1 cellular context compared by ENCODE assay signal in the genomic region with DNA sequence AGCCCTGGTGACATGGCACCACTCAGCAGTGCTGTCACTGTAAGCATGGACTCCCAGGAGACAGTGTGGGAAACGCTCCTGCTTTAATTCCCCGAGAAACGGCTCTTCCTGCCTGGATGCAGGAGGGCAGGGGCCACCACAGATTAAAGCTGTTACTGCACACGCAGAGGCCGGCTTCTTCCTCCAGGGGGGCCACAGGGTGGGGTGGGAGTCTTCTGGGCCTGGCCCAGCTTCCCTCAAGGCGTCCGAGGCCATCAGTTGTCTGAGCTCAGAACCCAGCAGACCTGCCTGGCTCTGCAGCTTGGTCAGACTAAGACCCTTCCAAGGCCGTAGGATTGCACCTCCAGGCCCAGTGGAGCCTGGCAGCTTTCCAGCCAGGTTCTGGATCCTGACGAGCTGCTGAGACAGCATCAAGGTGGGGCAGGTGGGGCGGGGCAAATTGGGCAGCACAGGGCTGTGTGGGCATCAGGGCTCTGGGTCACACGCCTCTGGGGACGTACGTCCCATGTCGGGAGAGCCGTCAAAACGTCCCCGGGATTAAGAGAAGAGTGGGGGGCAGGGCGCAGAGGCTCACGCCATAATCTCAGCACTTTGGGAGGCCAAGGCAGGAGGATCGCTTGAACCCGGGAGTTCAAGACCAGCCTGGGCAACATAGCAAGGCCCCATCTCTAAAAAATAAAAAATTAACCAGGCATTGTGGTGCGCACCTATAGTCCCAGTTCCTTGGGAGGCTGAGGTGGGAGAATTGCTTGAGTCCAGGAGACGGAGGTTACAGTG.
TF ChIP-seq lines count a peak whose summit lies in the region.

No MANE protein-coding gene starts in this region.

TF ChIP-seq in GM23338, 12 proteins besides CTCF, POLR2A, EP300 and RAD21:
- no peak for TF ChIP-seq EZH2phosphoT487 (IDR thresholded peaks at IDR 0.05; ENCODE audit: unreplicated experiment)
- TF ChIP-seq, protein P1, sequence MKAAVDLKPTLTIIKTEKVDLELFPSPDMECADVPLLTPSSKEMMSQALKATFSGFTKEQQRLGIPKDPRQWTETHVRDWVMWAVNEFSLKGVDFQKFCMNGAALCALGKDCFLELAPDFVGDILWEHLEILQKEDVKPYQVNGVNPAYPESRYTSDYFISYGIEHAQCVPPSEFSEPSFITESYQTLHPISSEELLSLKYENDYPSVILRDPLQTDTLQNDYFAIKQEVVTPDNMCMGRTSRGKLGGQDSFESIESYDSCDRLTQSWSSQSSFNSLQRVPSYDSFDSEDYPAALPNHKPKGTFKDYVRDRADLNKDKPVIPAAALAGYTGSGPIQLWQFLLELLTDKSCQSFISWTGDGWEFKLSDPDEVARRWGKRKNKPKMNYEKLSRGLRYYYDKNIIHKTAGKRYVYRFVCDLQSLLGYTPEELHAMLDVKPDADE (IDR thresholded peaks at IDR 0.05) = no peak
- peak; percentile 39 for TF ChIP-seq POLR2AphosphoS5 (IDR thresholded peaks at IDR 0.05; ENCODE audit: low read depth)
- TF ChIP-seq, protein P2, sequence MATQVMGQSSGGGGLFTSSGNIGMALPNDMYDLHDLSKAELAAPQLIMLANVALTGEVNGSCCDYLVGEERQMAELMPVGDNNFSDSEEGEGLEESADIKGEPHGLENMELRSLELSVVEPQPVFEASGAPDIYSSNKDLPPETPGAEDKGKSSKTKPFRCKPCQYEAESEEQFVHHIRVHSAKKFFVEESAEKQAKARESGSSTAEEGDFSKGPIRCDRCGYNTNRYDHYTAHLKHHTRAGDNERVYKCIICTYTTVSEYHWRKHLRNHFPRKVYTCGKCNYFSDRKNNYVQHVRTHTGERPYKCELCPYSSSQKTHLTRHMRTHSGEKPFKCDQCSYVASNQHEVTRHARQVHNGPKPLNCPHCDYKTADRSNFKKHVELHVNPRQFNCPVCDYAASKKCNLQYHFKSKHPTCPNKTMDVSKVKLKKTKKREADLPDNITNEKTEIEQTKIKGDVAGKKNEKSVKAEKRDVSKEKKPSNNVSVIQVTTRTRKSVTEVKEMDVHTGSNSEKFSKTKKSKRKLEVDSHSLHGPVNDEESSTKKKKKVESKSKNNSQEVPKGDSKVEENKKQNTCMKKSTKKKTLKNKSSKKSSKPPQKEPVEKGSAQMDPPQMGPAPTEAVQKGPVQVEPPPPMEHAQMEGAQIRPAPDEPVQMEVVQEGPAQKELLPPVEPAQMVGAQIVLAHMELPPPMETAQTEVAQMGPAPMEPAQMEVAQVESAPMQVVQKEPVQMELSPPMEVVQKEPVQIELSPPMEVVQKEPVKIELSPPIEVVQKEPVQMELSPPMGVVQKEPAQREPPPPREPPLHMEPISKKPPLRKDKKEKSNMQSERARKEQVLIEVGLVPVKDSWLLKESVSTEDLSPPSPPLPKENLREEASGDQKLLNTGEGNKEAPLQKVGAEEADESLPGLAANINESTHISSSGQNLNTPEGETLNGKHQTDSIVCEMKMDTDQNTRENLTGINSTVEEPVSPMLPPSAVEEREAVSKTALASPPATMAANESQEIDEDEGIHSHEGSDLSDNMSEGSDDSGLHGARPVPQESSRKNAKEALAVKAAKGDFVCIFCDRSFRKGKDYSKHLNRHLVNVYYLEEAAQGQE (IDR thresholded peaks at IDR 0.05; ENCODE audit: unreplicated experiment) = no peak
